ENCODE assay signal across 1 cellular context in genomic region chr15:75653347-75653913, GRCh38.
TF ChIP-seq lines count a peak whose summit lies in the region.

No MANE protein-coding gene starts in this region.

TF ChIP-seq in IMR-90, 13 proteins besides CTCF, POLR2A, EP300 and RAD21:
- TF ChIP-seq CEBPB (IDR thresholded peaks at IDR 0.05; ENCODE audit: low read depth, low read length) (no peak), CHD1 (IDR thresholded peaks at IDR 0.05; ENCODE audit: low read depth, low read length) (no peak), MAZ (IDR thresholded peaks at IDR 0.05; ENCODE audit: borderline replicate concordance, low read depth, low read length) (no peak), RCOR1 (IDR thresholded peaks at IDR 0.05; ENCODE audit: insufficient replicate concordance, low read length) (no peak), SMC3 (IDR thresholded peaks at IDR 0.05; ENCODE audit: low read depth, low read length) (no peak), MAFK (IDR thresholded peaks at IDR 0.05; ENCODE audit: low read depth, low read length) (no peak), MXI1 (IDR thresholded peaks at IDR 0.05; ENCODE audit: borderline replicate concordance, low read depth, low read length) (no peak), BHLHE40 (IDR thresholded peaks at IDR 0.05; ENCODE audit: low read depth, low read length) (no peak), NFE2L2 (IDR thresholded peaks at IDR 0.05; ENCODE audit: low read depth, low read length) (no peak), FOS (IDR thresholded peaks at IDR 0.05; ENCODE audit: low read depth, low read length) (no peak), RFX5 (IDR thresholded peaks at IDR 0.05; ENCODE audit: low read depth, low read length) (no peak)
- TF ChIP-seq, protein P1, sequence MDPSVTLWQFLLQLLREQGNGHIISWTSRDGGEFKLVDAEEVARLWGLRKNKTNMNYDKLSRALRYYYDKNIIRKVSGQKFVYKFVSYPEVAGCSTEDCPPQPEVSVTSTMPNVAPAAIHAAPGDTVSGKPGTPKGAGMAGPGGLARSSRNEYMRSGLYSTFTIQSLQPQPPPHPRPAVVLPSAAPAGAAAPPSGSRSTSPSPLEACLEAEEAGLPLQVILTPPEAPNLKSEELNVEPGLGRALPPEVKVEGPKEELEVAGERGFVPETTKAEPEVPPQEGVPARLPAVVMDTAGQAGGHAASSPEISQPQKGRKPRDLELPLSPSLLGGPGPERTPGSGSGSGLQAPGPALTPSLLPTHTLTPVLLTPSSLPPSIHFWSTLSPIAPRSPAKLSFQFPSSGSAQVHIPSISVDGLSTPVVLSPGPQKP (IDR thresholded peaks at IDR 0.05; ENCODE audit: borderline replicate concordance, low read depth, low read length) = no peak
- TF ChIP-seq, protein P2, sequence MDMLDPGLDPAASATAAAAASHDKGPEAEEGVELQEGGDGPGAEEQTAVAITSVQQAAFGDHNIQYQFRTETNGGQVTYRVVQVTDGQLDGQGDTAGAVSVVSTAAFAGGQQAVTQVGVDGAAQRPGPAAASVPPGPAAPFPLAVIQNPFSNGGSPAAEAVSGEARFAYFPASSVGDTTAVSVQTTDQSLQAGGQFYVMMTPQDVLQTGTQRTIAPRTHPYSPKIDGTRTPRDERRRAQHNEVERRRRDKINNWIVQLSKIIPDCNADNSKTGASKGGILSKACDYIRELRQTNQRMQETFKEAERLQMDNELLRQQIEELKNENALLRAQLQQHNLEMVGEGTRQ (IDR thresholded peaks at IDR 0.05; ENCODE audit: low read depth, low read length) = no peak
